ENCODE assay signal across 8 cellular contexts in genomic region chr7:76291346-76292205, GRCh38. TPM values are rescaled to one million over a fixed set of nuclear protein-coding genes. Genes with fewer than 3 reads are reported as not detected.
DNase-seq lines count a peak whose midpoint lies in the region; ATAC-seq and TF ChIP-seq lines count a peak whose summit lies in the region.

No MANE protein-coding gene starts in this region.

- DNase-seq in DMS114 treated with DMSO at 0.1 percent for 48 hours (lab: John Stamatoyannopoulos, UW; ENCODE audit: unreplicated experiment) (peak; percentile 78), RPMI8226 (peak; percentile 85), fibroblast of the aortic adventitia (ENCODE audit: low read depth) (peak; percentile 98)
- peak; percentile 92 for DNase-seq in stimulated activated naive CD8-positive, alpha-beta T cell treated with anti-CD3 and anti-CD28 coated beads, Interleukin-15, Interleukin-2, amounts not matched to agents 100 U/mL and 50 U/mL, for 24 hours

- H3K27me3 Mint-ChIP-seq in activated T-helper 17 cell treated with anti-CD3 and anti-CD28 coated beads, Interleukin-2, amount 50 U/mL, for 72 hours: peaks cover 4% of the 10 kb centered on the region

- H3K9ac ChIP-seq in HUES64 (ENCODE audit: low read depth, low read length) (peak overlapping the region; percentile 49; the same call in 1 of the 2 replicates), neural cell (ENCODE audit: low read length) (no peak overlapping the region)

- TF ChIP-seq EP300 in neural cell (conservative IDR thresholded peaks at IDR 0.05; ENCODE audit: poor library complexity, severe bottlenecking): no peak

- no peaks in the 10 kb centered on the region for H3K9me3 Mint-ChIP-seq in activated T-helper 17 cell treated with anti-CD3 and anti-CD28 coated beads, Interleukin-2, amount 50 U/mL, for 72 hours

- no peaks in the 10 kb centered on the region for H3K36me3 Mint-ChIP-seq in activated T-helper 17 cell treated with anti-CD3 and anti-CD28 coated beads, Interleukin-2, amount 50 U/mL, for 72 hours (ENCODE audit: low read depth)

- H3K27me3 ChIP-seq in HUES64 (ENCODE audit: insufficient read depth, low read length): no peaks in the 10 kb centered on the region
- no peaks in the 10 kb centered on the region for H3K27me3 ChIP-seq in neural cell (ENCODE audit: insufficient read depth, low read depth, low read length)

- no peaks in the 10 kb centered on the region for H3K79me2 ChIP-seq in neural cell (replicated peaks; ENCODE audit: insufficient read depth, low read length)

- peak overlapping the region; percentile 73 for H3K4me3 Mint-ChIP-seq in activated T-helper 17 cell treated with anti-CD3 and anti-CD28 coated beads, Interleukin-2, amount 50 U/mL, for 72 hours

- no peaks in the 10 kb centered on the region for H3K9me2 ChIP-seq in neural cell (ENCODE audit: insufficient read depth, low read length)

- no peaks in the 10 kb centered on the region for H3F3A ChIP-seq in neural cell (ENCODE audit: insufficient read depth, low read length, poor library complexity, severe bottlenecking)

- no peaks in the 10 kb centered on the region for H4K20me1 ChIP-seq in neural cell (ENCODE audit: insufficient read depth)

- peaks cover 13% of the 10 kb centered on the region for H3K4me1 Mint-ChIP-seq in activated T-helper 17 cell treated with anti-CD3 and anti-CD28 coated beads, Interleukin-2, amount 50 U/mL, for 72 hours

- TF ChIP-seq CTCF in fibroblast of the aortic adventitia (IDR thresholded peaks at IDR 0.05; ENCODE audit: insufficient read depth, low read length) (peak; percentile 96), neural cell (IDR thresholded peaks at IDR 0.05; ENCODE audit: poor library complexity, severe bottlenecking) (peak; percentile 91)

- H3K4me2 ChIP-seq in neural cell (ENCODE audit: low read length): no peak overlapping the region

- peak overlapping the region; percentile 74 for H3K27ac ChIP-seq in HUES64 (ENCODE audit: low read depth, low read length)
- H3K27ac ChIP-seq in neural cell (ENCODE audit: low read length): no peak overlapping the region

- H2AFZ ChIP-seq in neural cell (ENCODE audit: low read depth, low read length): no peak overlapping the region

- H3K27ac Mint-ChIP-seq in activated T-helper 17 cell treated with anti-CD3 and anti-CD28 coated beads, Interleukin-2, amount 50 U/mL, for 72 hours: peak overlapping the region; percentile 86

- TF ChIP-seq RAD21 in neural cell (conservative IDR thresholded peaks at IDR 0.05): peak; percentile 84

- peak; percentile 86 for ATAC-seq in GM21390 (IDR thresholded peaks at IDR 0.05; ENCODE audit: unreplicated experiment)
- ATAC-seq in activated T-helper 17 cell treated with anti-CD3 and anti-CD28 coated beads, Interleukin-2, amount 50 U/mL, for 72 hours (replicated peaks): peak; percentile 95
- peak; percentile 92 for ATAC-seq in stimulated activated naive CD8-positive, alpha-beta T cell treated with anti-CD3 and anti-CD28 coated beads, Interleukin-15, Interleukin-2, amounts not matched to agents 100 U/mL and 50 U/mL, for 24 hours

- H3K9me3 ChIP-seq in HUES64 (ENCODE audit: insufficient read depth, low read depth, low read length) (no peaks in the 10 kb centered on the region), neural cell (ENCODE audit: low read length) (no peaks in the 10 kb centered on the region)

- H3K4me3 ChIP-seq in HUES64 (ENCODE audit: low read length): no peak overlapping the region
- H3K4me3 ChIP-seq in fibroblast of the aortic adventitia (ENCODE audit: low read depth, low read length): peak overlapping the region; percentile 51
- H3K4me3 ChIP-seq in neural cell (ENCODE audit: low read length): no peak overlapping the region

- 36% methylated on average over 28 of the region's 30 CpGs for WGBS in HUES64

- H3K36me3 ChIP-seq in HUES64 (ENCODE audit: insufficient read depth, low read length) (no peaks in the 10 kb centered on the region), neural cell (ENCODE audit: insufficient read depth, low read length) (no peaks in the 10 kb centered on the region)

- H3K4me1 ChIP-seq in HUES64 (ENCODE audit: insufficient read depth, low read length): peaks cover 8% of the 10 kb centered on the region

TF ChIP-seq in neural cell, 6 proteins besides CTCF, POLR2A, EP300 and RAD21:
- no peak for TF ChIP-seq REST (IDR thresholded peaks at IDR 0.05; ENCODE audit: borderline replicate concordance)
- peak; percentile 86 for TF ChIP-seq SMC3 (conservative IDR thresholded peaks at IDR 0.05; ENCODE audit: poor library complexity)
- TF ChIP-seq MXI1 (conservative IDR thresholded peaks at IDR 0.05; ENCODE audit: poor library complexity, severe bottlenecking): no peak
- peak; percentile 29 for TF ChIP-seq POLR2AphosphoS5 (IDR thresholded peaks at IDR 0.05)

RNA-seq across cellular contexts. Expression of gene HSPB1, which starts 10.9 kb away (rescaled TPM):
- polyA plus RNA-seq in HUES64 (2013, experiment 1 of 2): 203 TPM
- 252 TPM for polyA plus RNA-seq in HUES64 (2013, experiment 2 of 2)
- total RNA-seq in activated T-helper 17 cell treated with anti-CD3 and anti-CD28 coated beads, Interleukin-2, amount 50 U/mL, for 72 hours: 10 to 100 TPM; 28.0 to 71.7 TPM
- total RNA-seq in fibroblast of the aortic adventitia (ENCODE audit: low replicate concordance): 91.8 and 128 TPM in 2 replicates
- 1.4 and 1.8 TPM in 2 replicates for polyA plus RNA-seq in neural cell
- 0.69 TPM in 1 of 2 replicates, not detected in the other for polyA minus RNA-seq in neural cell
